39 cellular contexts compared by ENCODE assay signal in the genomic region with DNA sequence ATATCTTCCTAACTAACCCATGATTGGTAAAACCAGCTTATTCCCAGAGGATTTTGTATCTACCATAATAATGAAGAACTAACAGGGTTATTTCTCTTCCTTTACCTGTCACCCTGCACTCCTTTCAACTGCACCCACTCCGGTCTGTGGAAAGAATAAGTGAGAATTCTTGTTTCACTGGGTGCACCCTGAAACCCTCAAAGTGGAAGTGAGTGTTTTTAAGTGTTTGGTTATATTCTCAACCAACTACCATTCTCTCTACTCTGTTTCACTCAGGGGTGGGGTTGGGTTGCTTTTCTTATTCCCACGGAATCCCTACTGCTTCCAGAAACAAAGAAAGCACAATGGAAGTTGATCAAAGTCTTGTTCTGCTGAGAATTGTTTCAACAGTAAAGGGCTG. TPM values are rescaled to one million over a fixed set of nuclear protein-coding genes. Genes with fewer than 3 reads are reported as not detected.
"Had no signal": no experiment of that assay in that cellular context is flagged by ENCODE, and none has a peak within 500 bp of the region (broad histone marks: within the 10 kb centered on the region; RNA-seq: fewer than 3 reads in every experiment).

No MANE protein-coding gene starts in this region.

- H3K4me1 ChIP-seq: Peyer's patch had no signal

- H3K27ac Mint-ChIP-seq: activated B cell treated with CpG ODN at 0.5 μM for 24 hours; activated CD4-positive, alpha-beta memory T cell treated with anti-CD3 and anti-CD28 coated beads for 36 hours; activated naive CD4-positive, alpha-beta T cell treated with anti-CD3 and anti-CD28 coated beads for 36 hours; activated naive CD4-positive, alpha-beta T cell treated with anti-CD3 and anti-CD28 coated beads, Interleukin-2, amount 50 U/mL, for 72 hours; activated T-helper 1 cell treated with anti-CD3 and anti-CD28 coated beads, Interleukin-12 subunit alpha, Interleukin-12 subunit beta, Interleukin-2, Interleukin-4 antibody, amounts not matched to agents 30 ng/mL and 10 ng/mL and 1 ng/mL, durations not matched to agents 14 hours and 24 hours and 36 hours; brain had no signal

- H3K27me3 ChIP-seq: MG63, Peyer's patch had no signal

- ATAC-seq: activated naive CD4-positive, alpha-beta T cell treated with anti-CD3 and anti-CD28 coated beads, Interleukin-2, amount 50 U/mL, for 72 hours; activated T-cell treated with anti-CD3 and anti-CD28 coated beads, Interleukin-2, amount 50 U/mL, for 4 hours; PC-3; SK-N-SH treated with all-trans-retinoic acid at 6 μM for 48 hours had no signal

- H3K4me3 Mint-ChIP-seq: activated B cell treated with CpG ODN at 0.5 μM for 24 hours; activated CD4-positive, alpha-beta memory T cell treated with anti-CD3 and anti-CD28 coated beads for 36 hours; activated naive CD4-positive, alpha-beta T cell treated with anti-CD3 and anti-CD28 coated beads for 36 hours; activated T-cell treated with anti-CD3 and anti-CD28 coated beads, Interleukin-2, amount 50 U/mL, for 4 hours; activated T-helper 1 cell treated with anti-CD3 and anti-CD28 coated beads, Interleukin-12 subunit alpha, Interleukin-12 subunit beta, Interleukin-2, Interleukin-4 antibody, amounts not matched to agents 30 ng/mL and 10 ng/mL and 1 ng/mL, durations not matched to agents 14 hours and 24 hours and 36 hours; brain had no signal

- DNase-seq: activated B cell treated with CpG ODN at 0.5 μM for 24 hours; activated CD4-positive, alpha-beta memory T cell treated with anti-CD3 and anti-CD28 coated beads for 36 hours; activated CD4-positive, alpha-beta T cell treated with anti-CD3 and anti-CD28 coated beads for 4 hours; activated CD4-positive, alpha-beta T cell treated with anti-CD3 and anti-CD28 coated beads, Interleukin-2, amount 50 U/mL, for 1 hour; activated CD4-positive, CD25-positive, alpha-beta regulatory T cell treated with anti-CD3 and anti-CD28 coated beads, Interleukin-2, amount 50 U/mL, for 72 hours; activated CD8-positive, alpha-beta memory T cell treated with anti-CD3 and anti-CD28 coated beads, Interleukin-2, amount 50 U/mL, for 4 hours; activated gamma-delta T cell treated with Interleukin-2 at 50 U/mL for 16 hours; activated naive CD4-positive, alpha-beta T cell treated with anti-CD3 and anti-CD28 coated beads for 36 hours; activated T-cell treated with anti-CD3 and anti-CD28 coated beads for 4 hours; activated T-cell treated with anti-CD3 and anti-CD28 coated beads, Interleukin-2, amount 50 U/mL, for 4 hours; anterior cingulate cortex; caudate nucleus; cerebellar nuclear complex; Kasumi-1; MG63; MV-4-11; NCI-H1092; NCI-H1436 treated with DMSO at 0.1 percent for 48 hours; NCI-H1694 treated with DMSO at 0.1 percent for 48 hours; NCI-H2029 treated with DMSO at 0.1 percent for 48 hours; NCI-H2107; NCI-H226; NCI-H446 treated with DMSO at 0.1 percent for 48 hours; NCI-H69; NCI-H82; PC-3; Peyer's patch; RPMI8226; SIG-M5; SW 1271; T-helper 1 cell; T-helper 2 cell; T-helper 9 cell had no signal

- H3K27me3 Mint-ChIP-seq: activated B cell treated with CpG ODN at 0.5 μM for 24 hours; activated CD4-positive, alpha-beta memory T cell treated with anti-CD3 and anti-CD28 coated beads for 36 hours; brain had no signal

- H3K4me3 ChIP-seq: MG63, Peyer's patch had no signal

- H3K36me3 ChIP-seq: MG63, Peyer's patch had no signal

- H3K9me3 ChIP-seq: MG63, Peyer's patch had no signal

- H3K27ac ChIP-seq: Peyer's patch, VCaP had no signal

RNA-seq across cellular contexts. Expression of a gene that starts 42.6 kb away (rescaled TPM):
- total RNA-seq: activated CD4-positive, alpha-beta memory T cell treated with anti-CD3 and anti-CD28 coated beads for 36 hours; activated naive CD4-positive, alpha-beta T cell treated with anti-CD3 and anti-CD28 coated beads for 36 hours; activated naive CD4-positive, alpha-beta T cell treated with anti-CD3 and anti-CD28 coated beads, Interleukin-2, amount 50 U/mL, for 72 hours; activated T-helper 1 cell treated with anti-CD3 and anti-CD28 coated beads, Interleukin-12 subunit alpha, Interleukin-12 subunit beta, Interleukin-2, Interleukin-4 antibody, amounts not matched to agents 30 ng/mL and 10 ng/mL and 1 ng/mL, durations not matched to agents 14 hours and 24 hours and 36 hours; bronchial epithelial cell; PC-3 had no signal
